In the genomic region with DNA sequence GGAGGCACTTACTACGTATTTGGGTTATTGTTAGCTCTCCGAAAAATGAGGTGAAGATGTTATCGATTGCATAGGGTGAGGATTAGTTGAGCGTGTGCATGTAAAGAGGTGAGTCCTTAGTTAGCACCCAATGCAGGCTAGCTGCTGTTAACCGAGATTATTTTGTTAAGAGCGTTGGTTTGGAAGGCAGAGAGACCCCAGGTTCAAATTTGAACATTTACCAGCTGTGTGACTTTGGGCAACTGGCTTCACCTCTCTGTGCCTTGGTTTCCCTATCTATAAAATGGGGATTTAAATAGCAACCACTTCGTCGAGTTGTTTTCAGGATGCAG, we compare ENCODE assay signal across 8 cellular contexts. TPM values are rescaled to one million over a fixed set of nuclear protein-coding genes. Genes with fewer than 3 reads are reported as not detected.
DNase-seq lines count a peak whose midpoint lies in the region; ATAC-seq and TF ChIP-seq lines count a peak whose summit lies in the region.

No MANE protein-coding gene starts in this region.

- H3K56ac ChIP-seq in mesendoderm (ENCODE audit: low read length) = peak overlapping the region; percentile 83

- H3K4me3 Mint-ChIP-seq in stimulated activated naive CD8-positive, alpha-beta T cell treated with anti-CD3 and anti-CD28 coated beads, Interleukin-15, Interleukin-2, amounts not matched to agents 100 ng/mL and 50 ng/mL, for 24 hours = peak overlapping the region; percentile 86

- no peak for ATAC-seq in stimulated activated naive CD8-positive, alpha-beta T cell treated with anti-CD3 and anti-CD28 coated beads, Interleukin-15, Interleukin-2, amounts not matched to agents 100 U/mL and 50 U/mL, for 24 hours
- ATAC-seq in GM21528 (IDR thresholded peaks at IDR 0.05; ENCODE audit: low FRiP score, unreplicated experiment) (no peak), GM18858 (IDR thresholded peaks at IDR 0.05; ENCODE audit: unreplicated experiment) (no peak)

- no peak overlapping the region for H3K4ac ChIP-seq in mesendoderm (ENCODE audit: low read depth, low read length)

- H3K27me3 ChIP-seq in mesendoderm (ENCODE audit: insufficient read depth, low read length, poor library complexity) = no peaks in the 10 kb centered on the region

- H2AK5ac ChIP-seq in mesendoderm (ENCODE audit: low read length) = no peak overlapping the region

- peak overlapping the region; percentile 27 for H3K4me2 ChIP-seq in mesendoderm (ENCODE audit: low read length)

- TF ChIP-seq CTCF in astrocyte of the cerebellum (IDR thresholded peaks at IDR 0.05; ENCODE audit: low read depth, low read length, missing control alignments) = no peak

- peaks cover 2% of the 10 kb centered on the region for H3K4me1 ChIP-seq in mesendoderm (ENCODE audit: control insufficient read depth, low read depth, low read length)

- H3K9me3 Mint-ChIP-seq in stimulated activated naive CD8-positive, alpha-beta T cell treated with anti-CD3 and anti-CD28 coated beads, Interleukin-15, Interleukin-2, amounts not matched to agents 100 ng/mL and 50 ng/mL, for 24 hours = no peaks in the 10 kb centered on the region

- peak overlapping the region; percentile 72 for H3K27ac Mint-ChIP-seq in stimulated activated naive CD8-positive, alpha-beta T cell treated with anti-CD3 and anti-CD28 coated beads, Interleukin-15, Interleukin-2, amounts not matched to agents 100 ng/mL and 50 ng/mL, for 24 hours

- H4K8ac ChIP-seq in mesendoderm (ENCODE audit: low read depth, low read length) = no peak overlapping the region

- no peak for DNase-seq in stimulated activated naive CD8-positive, alpha-beta T cell treated with anti-CD3 and anti-CD28 coated beads, Interleukin-15, Interleukin-2, amounts not matched to agents 100 U/mL and 50 U/mL, for 24 hours
- DNase-seq in astrocyte of the cerebellum (ENCODE audit: low read depth) = no peak
- no peak for DNase-seq in mesendoderm
- DNase-seq in NCI-H2107 treated with DMSO at 0.1 percent for 48 hours (lab: John Stamatoyannopoulos, UW; ENCODE audit: unreplicated experiment) = no peak
- DNase-seq in NCI-H2029 (lab: John Stamatoyannopoulos, UW) = no peak

- no peak overlapping the region for H3K18ac ChIP-seq in mesendoderm (ENCODE audit: low read length)

- no peaks in the 10 kb centered on the region for H3K36me3 Mint-ChIP-seq in stimulated activated naive CD8-positive, alpha-beta T cell treated with anti-CD3 and anti-CD28 coated beads, Interleukin-15, Interleukin-2, amounts not matched to agents 100 ng/mL and 50 ng/mL, for 24 hours (ENCODE audit: low read depth)

- peak overlapping the region; percentile 97 for H3K4me3 ChIP-seq in astrocyte of the cerebellum (ENCODE audit: low read depth, low read length)
- H3K4me3 ChIP-seq in mesendoderm (ENCODE audit: low read length) = peak overlapping the region; percentile 33

- H4K5ac ChIP-seq in mesendoderm (ENCODE audit: low read length) = no peak overlapping the region

- H3K36me3 ChIP-seq in mesendoderm (ENCODE audit: control insufficient read depth, insufficient read depth, low read length) = no peaks in the 10 kb centered on the region

- H3K27me3 Mint-ChIP-seq in stimulated activated naive CD8-positive, alpha-beta T cell treated with anti-CD3 and anti-CD28 coated beads, Interleukin-15, Interleukin-2, amounts not matched to agents 100 ng/mL and 50 ng/mL, for 24 hours = no peaks in the 10 kb centered on the region

- WGBS in mesendoderm (ENCODE audit: extremely low coverage, insufficient coverage, low lambda C conversion rate) = no CpG with 5 or more reads among the region's 8 CpGs

- H2BK5ac ChIP-seq in mesendoderm (ENCODE audit: low read length) = no peak overlapping the region

- no peak overlapping the region for H3K27ac ChIP-seq in mesendoderm (ENCODE audit: low read depth, low read length)

- H3K9ac ChIP-seq in mesendoderm (ENCODE audit: low read length) = peak overlapping the region; percentile 80

- H3K79me2 ChIP-seq in mesendoderm (ENCODE audit: control insufficient read depth, insufficient read depth, low read length) = peaks cover 19% of the 10 kb centered on the region

- H3K23ac ChIP-seq in mesendoderm (ENCODE audit: low read length) = no peak overlapping the region

- H3K4me1 Mint-ChIP-seq in stimulated activated naive CD8-positive, alpha-beta T cell treated with anti-CD3 and anti-CD28 coated beads, Interleukin-15, Interleukin-2, amounts not matched to agents 100 ng/mL and 50 ng/mL, for 24 hours (ENCODE audit: low read depth) = peaks cover 45% of the 10 kb centered on the region

- in situ Hi-C loops in astrocyte of the cerebellum (cut with HindIII; ENCODE audit: low sequenced_read_pairs) = no loop called here

- peaks cover 7% of the 10 kb centered on the region for H3K79me1 ChIP-seq in mesendoderm (ENCODE audit: low read length)

- no peak overlapping the region for H2BK120ac ChIP-seq in mesendoderm (ENCODE audit: low read depth, low read length)

- no peak overlapping the region for H2BK15ac ChIP-seq in mesendoderm (replicated peaks; ENCODE audit: low read depth)

RNA-seq across cellular contexts. Expression of a gene that starts 0.7 kb away (rescaled TPM):
- 9.1 TPM for polyA plus RNA-seq in mesendoderm (2013, experiment 1 of 2)
- 9.8 TPM for polyA plus RNA-seq in mesendoderm (2013, experiment 2 of 2)

RNA-seq across cellular contexts. Expression of a gene that starts 1.3 kb away (rescaled TPM):
- not detected for polyA plus RNA-seq in mesendoderm (2013, experiment 1 of 2)
- under 0.01 TPM for polyA plus RNA-seq in mesendoderm (2013, experiment 2 of 2)
